ENCODE assay signal across 12 cellular contexts in genomic region chr4:173246719-173247118, GRCh38.
DNase-seq lines count a peak whose midpoint lies in the region; ATAC-seq, FAIRE-seq and TF ChIP-seq lines count a peak whose summit lies in the region.
"Had no signal": no experiment of that assay in that cellular context is flagged by ENCODE, and none has a peak within 500 bp of the region (broad histone marks: within the 10 kb centered on the region; RNA-seq: fewer than 3 reads in every experiment).

No MANE protein-coding gene starts in this region.

- no peak for TF ChIP-seq CTCF in DOHH2 (IDR thresholded peaks at IDR 0.05; ENCODE audit: low read depth, low read length, poor library complexity, severe bottlenecking)
- no peak for TF ChIP-seq CTCF in OCI-LY1 (IDR thresholded peaks at IDR 0.05; ENCODE audit: low read length)
- TF ChIP-seq CTCF in stomach (IDR thresholded peaks at IDR 0.05): no peak

- DNase-seq in SW480 (ENCODE audit: low spot score) (no peak), urothelium cell line (ENCODE audit: low spot score) (no peak), stomach (no peak)
- no peak for DNase-seq in activated CD8-positive, alpha-beta memory T cell treated with anti-CD3 and anti-CD28 coated beads, Interleukin-2, amount 50 U/mL, for 48 hours
- DNase-seq: left colon; MV-4-11; stimulated activated CD4-positive, alpha-beta T cell treated with anti-CD3 and anti-CD28 coated beads, Interleukin-4, amount 100 ng/mL, for 1 hour; thyroid gland had no signal

- 62 to 73% (median 70%) methylated on average over 3 of the region's 3 CpGs for WGBS in stomach, 5 donors

- H3K4me2 ChIP-seq in DOHH2 (ENCODE audit: low read length): peak overlapping the region; percentile 42
- peak overlapping the region; percentile 68 for H3K4me2 ChIP-seq in OCI-LY1 (ENCODE audit: low read length)

- no peaks in the 10 kb centered on the region for H3K27me3 ChIP-seq in DOHH2 (ENCODE audit: control insufficient read depth, low read length)
- no peaks in the 10 kb centered on the region for H3K27me3 ChIP-seq in OCI-LY1 (ENCODE audit: insufficient read depth, low read length)
- no peaks in the 10 kb centered on the region for H3K27me3 ChIP-seq in stomach
- H3K27me3 ChIP-seq: thyroid gland had no signal

- no peak for FAIRE-seq in urothelium cell line (lab: Jason Lieb, UNC)

- no peak overlapping the region for H2AFZ ChIP-seq in OCI-LY1 (ENCODE audit: low read length)

- H3K9me3 ChIP-seq in DOHH2 (ENCODE audit: control insufficient read depth, insufficient read depth, low read length) (no peaks in the 10 kb centered on the region), OCI-LY1 (ENCODE audit: low read length) (no peaks in the 10 kb centered on the region), stomach (no peaks in the 10 kb centered on the region)
- H3K9me3 ChIP-seq: thyroid gland had no signal

- H4K20me1 ChIP-seq in DOHH2 (ENCODE audit: control insufficient read depth, insufficient read depth, low read depth, low read length): no peaks in the 10 kb centered on the region
- no peaks in the 10 kb centered on the region for H4K20me1 ChIP-seq in OCI-LY1 (ENCODE audit: insufficient read depth, low read length)

- H3K79me2 ChIP-seq in DOHH2 (ENCODE audit: control insufficient read depth, low read length): peaks cover 69% of the 10 kb centered on the region
- peaks cover 14% of the 10 kb centered on the region for H3K79me2 ChIP-seq in OCI-LY1 (ENCODE audit: insufficient read depth, low read length)

- intact Hi-C loops in stomach (cut with DNase I; ENCODE audit: low total_unique reads): no loop called here

- peak; percentile 46 for ATAC-seq in GM19463 (IDR thresholded peaks at IDR 0.05; ENCODE audit: unreplicated experiment)
- ATAC-seq in HG03060 (IDR thresholded peaks at IDR 0.05; ENCODE audit: low read depth, unreplicated experiment): peak; percentile 43
- ATAC-seq: left colon had no signal

- H3F3A ChIP-seq in DOHH2 (ENCODE audit: control insufficient read depth, insufficient read depth): no peaks in the 10 kb centered on the region
- no peaks in the 10 kb centered on the region for H3F3A ChIP-seq in OCI-LY1 (ENCODE audit: insufficient read depth, low read length)

- H3K27ac ChIP-seq in DOHH2 (ENCODE audit: low read depth, low read length) (no peak overlapping the region), OCI-LY1 (ENCODE audit: low read depth, low read length, poor library complexity, severe bottlenecking) (peak overlapping the region; percentile 98), stomach (no peak overlapping the region)
- H3K27ac ChIP-seq: thyroid gland had no signal

- TF ChIP-seq EP300 in stomach (IDR thresholded peaks at IDR 0.05): no peak

- H3K4me3 ChIP-seq in DOHH2 (ENCODE audit: low read length) (peak overlapping the region; percentile 28), OCI-LY1 (ENCODE audit: low read depth, low read length, poor library complexity, severe bottlenecking) (peak overlapping the region; percentile 41), stomach (no peak overlapping the region)
- H3K4me3 ChIP-seq: thyroid gland had no signal

- H3K36me3 ChIP-seq in DOHH2 (ENCODE audit: control insufficient read depth, low read length) (peaks cover 20% of the 10 kb centered on the region), OCI-LY1 (ENCODE audit: insufficient read depth, low read length) (peaks cover 9% of the 10 kb centered on the region; the same call in 1 of the 2 replicates), stomach (no peaks in the 10 kb centered on the region)
- H3K36me3 ChIP-seq: thyroid gland had no signal

- H3K9ac ChIP-seq in OCI-LY1 (ENCODE audit: low read length): peak overlapping the region; percentile 57

- peaks cover 36% of the 10 kb centered on the region for H3K4me1 ChIP-seq in DOHH2 (ENCODE audit: control insufficient read depth, low read length)
- H3K4me1 ChIP-seq in OCI-LY1 (ENCODE audit: insufficient read depth, low read length, severe bottlenecking): peaks cover 100% of the 10 kb centered on the region
- peaks cover 0 to 41% (median 22%) of the 10 kb centered on the region in 4 donors for H3K4me1 ChIP-seq in stomach

- no peaks in the 10 kb centered on the region for H3K9me2 ChIP-seq in DOHH2 (replicated peaks; ENCODE audit: control insufficient read depth, low read length)
- no peaks in the 10 kb centered on the region for H3K9me2 ChIP-seq in OCI-LY1 (ENCODE audit: low read depth, low read length)

- TF ChIP-seq POLR2A in stomach (IDR thresholded peaks at IDR 0.05): no peak

Comparison
In these comparisons a context has a peak if more than half of its experiments do, and no peak if none do; other contexts are left out.
1. H3K4me3 ChIP-seq: peak in DOHH2 (single experiment) and OCI-LY1 (single experiment); none in stomach (0 of 4).